In genomic region chr5:123387313-123387712, GRCh38 we compare ENCODE assay signal across 22 cellular contexts.
"Had no signal": no experiment of that assay in that cellular context is flagged by ENCODE, and none has a peak within 500 bp of the region (broad histone marks: within the 10 kb centered on the region; RNA-seq: fewer than 3 reads in every experiment).

No MANE protein-coding gene starts in this region.

- H3K9me3 Mint-ChIP-seq: endodermal cell; immature natural killer cell; mesothelial cell of epicardium; naive B cell; naive thymus-derived CD8-positive, alpha-beta T cell had no signal

- H3K27ac ChIP-seq: coronary artery, dorsolateral prefrontal cortex, esophagus muscularis mucosa, foreskin keratinocyte, gastroesophageal sphincter, heart left ventricle, hepatocyte, left lung, lower lobe of right lung had no signal

- H3K27me3 Mint-ChIP-seq: naive B cell; naive thymus-derived CD8-positive, alpha-beta T cell had no signal

- H3K27ac Mint-ChIP-seq: endodermal cell; immature natural killer cell; mesothelial cell of epicardium; naive B cell; naive thymus-derived CD8-positive, alpha-beta T cell had no signal

- H3K27me3 ChIP-seq: dorsolateral prefrontal cortex, esophagus muscularis mucosa, foreskin keratinocyte, gastroesophageal sphincter, heart left ventricle, hepatocyte, left lung had no signal

- H3K4me3 Mint-ChIP-seq: endodermal cell; immature natural killer cell; mesothelial cell of epicardium; naive B cell; naive thymus-derived CD8-positive, alpha-beta T cell had no signal

- H3K79me2 ChIP-seq: hepatocyte had no signal

- ATAC-seq: foreskin keratinocyte; gastroesophageal sphincter; heart left ventricle; left cardiac atrium; left lung; left ventricle myocardium superior; lower lobe of right lung; mucosa of descending colon; naive thymus-derived CD8-positive, alpha-beta T cell had no signal

- DNase-seq: dermis blood vessel endothelial cell; dorsolateral prefrontal cortex; effector CD4-positive, alpha-beta T cell; effector memory CD4-positive, alpha-beta T cell; endodermal cell; foreskin keratinocyte; heart left ventricle; hypothalamus; immature natural killer cell; left cardiac atrium; left lung; left ventricle myocardium superior; lower lobe of right lung; mesenchymal stem cell; mucosa of descending colon; naive B cell; naive thymus-derived CD8-positive, alpha-beta T cell had no signal

- H3K4me3 ChIP-seq: coronary artery, dorsolateral prefrontal cortex, esophagus muscularis mucosa, gastroesophageal sphincter, heart left ventricle, hepatocyte, left lung, lower lobe of right lung, mucosa of descending colon had no signal

- H2AFZ ChIP-seq: hepatocyte had no signal

- H3K4me1 Mint-ChIP-seq: endodermal cell, immature natural killer cell, mesothelial cell of epicardium, naive B cell had no signal

- H3K9me3 ChIP-seq: esophagus muscularis mucosa, gastroesophageal sphincter, heart left ventricle, left lung, lower lobe of right lung, mucosa of descending colon had no signal

- H3K4me2 ChIP-seq: hepatocyte had no signal

- H3K4me1 ChIP-seq: esophagus muscularis mucosa, foreskin keratinocyte, gastroesophageal sphincter, heart left ventricle, left lung, lower lobe of right lung had no signal
